ENCODE assay signal across 24 cellular contexts in the genomic region with DNA sequence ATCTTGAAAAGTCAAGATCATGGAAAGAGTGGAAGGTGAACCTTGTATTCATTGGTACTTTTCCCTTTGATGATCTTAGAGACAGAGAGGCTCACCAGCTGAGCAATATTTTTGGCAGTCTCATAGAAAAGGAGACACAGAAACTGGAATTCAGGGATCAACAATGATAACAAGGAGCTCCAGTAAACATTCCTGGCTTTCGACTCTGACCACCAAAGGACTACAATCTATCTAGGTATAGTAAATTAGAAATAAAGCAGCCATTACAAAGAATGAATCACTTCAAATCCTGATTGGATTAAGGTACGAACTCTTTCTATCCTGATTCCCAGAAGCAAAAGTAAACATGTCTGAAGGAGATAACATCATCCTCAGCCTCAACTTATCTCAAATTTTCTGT.
"Had no signal": no experiment of that assay in that cellular context is flagged by ENCODE, and none has a peak within 500 bp of the region (broad histone marks: within the 10 kb centered on the region; RNA-seq: fewer than 3 reads in every experiment).

No MANE protein-coding gene starts in this region.

- H3K4me3 Mint-ChIP-seq: activated naive CD4-positive, alpha-beta T cell treated with anti-CD3 and anti-CD28 coated beads, Interleukin-2, amount 10 ng/mL, durations not matched to agents 7 days and 5 days; activated naive CD8-positive, alpha-beta T cell treated with anti-CD3 and anti-CD28 coated beads, Interleukin-2, amount 10 ng/mL, durations not matched to agents 7 days and 5 days; endodermal cell; naive B cell; neural progenitor cell had no signal

- H3K79me2 ChIP-seq: parathyroid adenoma had no signal

- ATAC-seq: esophagus mucosa, left cardiac atrium, left ventricle myocardium superior, psoas muscle had no signal

- H3K9me3 Mint-ChIP-seq: activated naive CD4-positive, alpha-beta T cell treated with anti-CD3 and anti-CD28 coated beads, Interleukin-2, amount 10 ng/mL, durations not matched to agents 7 days and 5 days; activated naive CD8-positive, alpha-beta T cell treated with anti-CD3 and anti-CD28 coated beads, Interleukin-2, amount 10 ng/mL, durations not matched to agents 7 days and 5 days; naive B cell had no signal

- H3K36me3 Mint-ChIP-seq: activated naive CD4-positive, alpha-beta T cell treated with anti-CD3 and anti-CD28 coated beads, Interleukin-2, amount 10 ng/mL, durations not matched to agents 7 days and 5 days; activated naive CD8-positive, alpha-beta T cell treated with anti-CD3 and anti-CD28 coated beads, Interleukin-2, amount 10 ng/mL, durations not matched to agents 7 days and 5 days had no signal

- H3K4me1 ChIP-seq: neural progenitor cell, parathyroid adenoma, psoas muscle, spleen, tibial nerve had no signal

- H3K9ac ChIP-seq: neural progenitor cell, parathyroid adenoma had no signal

- H3K27ac Mint-ChIP-seq: activated naive CD4-positive, alpha-beta T cell treated with anti-CD3 and anti-CD28 coated beads, Interleukin-2, amount 10 ng/mL, durations not matched to agents 7 days and 5 days; activated naive CD8-positive, alpha-beta T cell treated with anti-CD3 and anti-CD28 coated beads, Interleukin-2, amount 10 ng/mL, durations not matched to agents 7 days and 5 days; endodermal cell; neural progenitor cell had no signal

- DNase-seq: activated CD4-positive, alpha-beta T cell treated with anti-CD3 and anti-CD28 coated beads for 48 hours; activated CD4-positive, alpha-beta T cell treated with anti-CD3 and anti-CD28 coated beads, Interleukin-2, amount 50 U/mL, for 48 hours; activated CD8-positive, alpha-beta memory T cell treated with anti-CD3 and anti-CD28 coated beads for 24 hours; activated gamma-delta T cell; activated naive CD4-positive, alpha-beta T cell treated with anti-CD3 and anti-CD28 coated beads, Interleukin-2, amount 10 ng/mL, durations not matched to agents 7 days and 5 days; activated naive CD8-positive, alpha-beta T cell treated with anti-CD3 and anti-CD28 coated beads, Interleukin-2, amount 10 ng/mL, durations not matched to agents 7 days and 5 days; amniotic stem cell; caudate nucleus; endodermal cell; glutamatergic neuron; left cardiac atrium; left ventricle myocardium superior; mammary epithelial cell; naive B cell; occipital lobe; psoas muscle; spleen; stimulated activated naive CD4-positive, alpha-beta T cell treated with Interleukin-2 at 50 U/mL for 16 hours; T-helper 1 cell had no signal

- H3K27ac ChIP-seq: neural progenitor cell, parathyroid adenoma, psoas muscle, spleen, tibial nerve, VCaP had no signal

- H3K27me3 Mint-ChIP-seq: activated naive CD4-positive, alpha-beta T cell treated with anti-CD3 and anti-CD28 coated beads, Interleukin-2, amount 10 ng/mL, durations not matched to agents 7 days and 5 days; activated naive CD8-positive, alpha-beta T cell treated with anti-CD3 and anti-CD28 coated beads, Interleukin-2, amount 10 ng/mL, durations not matched to agents 7 days and 5 days; naive B cell had no signal

- H2AFZ ChIP-seq: neural progenitor cell, parathyroid adenoma had no signal

- H3K27me3 ChIP-seq: neural progenitor cell, spleen, tibial nerve had no signal

- H3K4me2 ChIP-seq: neural progenitor cell had no signal

- H3K9me3 ChIP-seq: psoas muscle, spleen, tibial nerve had no signal

- H3K4me3 ChIP-seq: neural progenitor cell, psoas muscle, spleen, tibial nerve had no signal

- H3K4me1 Mint-ChIP-seq: activated naive CD4-positive, alpha-beta T cell treated with anti-CD3 and anti-CD28 coated beads, Interleukin-2, amount 10 ng/mL, durations not matched to agents 7 days and 5 days; activated naive CD8-positive, alpha-beta T cell treated with anti-CD3 and anti-CD28 coated beads, Interleukin-2, amount 10 ng/mL, durations not matched to agents 7 days and 5 days; naive B cell had no signal

- H3K36me3 ChIP-seq: neural progenitor cell had no signal
